In genomic region chr3:126245811-126246727, GRCh38 we compare ENCODE assay signal across 8 cellular contexts.
DNase-seq lines count a peak whose midpoint lies in the region; ATAC-seq and TF ChIP-seq lines count a peak whose summit lies in the region.

No MANE protein-coding gene starts in this region.

- H3K27ac ChIP-seq in ascending aorta, result no peak overlapping the region

- DNase-seq in NCI-H345 (lab: John Stamatoyannopoulos, UW) (peak; percentile 15), NCI-H345 treated with DMSO at 0.1 percent for 48 hours (lab: John Stamatoyannopoulos, UW; ENCODE audit: unreplicated experiment) (no peak), NCI-H146 treated with DMSO at 0.1 percent for 48 hours (lab: John Stamatoyannopoulos, UW; ENCODE audit: unreplicated experiment) (peak; percentile 35), ascending aorta (ENCODE audit: low spot score in 2 of 2) (peak in 1 of 2 donors; percentile 74), iPS-NIHi7 (ENCODE audit: extremely low spot score) (peak; percentile 78), superior temporal gyrus (ENCODE audit: extremely low spot score) (peak; percentile 88)
- no peak for DNase-seq in activated naive CD4-positive, alpha-beta T cell treated with Interleukin-2 at 50 U/mL for 16 hours

- H3K4me3 ChIP-seq in ascending aorta, result no peak overlapping the region

- no peaks in the 10 kb centered on the region for H3K27me3 ChIP-seq in ascending aorta

- no peaks in the 10 kb centered on the region for H3K4me1 ChIP-seq in ascending aorta

- peak; percentile 26 to 55 (median 44) for TF ChIP-seq CTCF in ascending aorta (IDR thresholded peaks at IDR 0.05)

- H3K9me3 ChIP-seq in ascending aorta, result no peaks in the 10 kb centered on the region

- ATAC-seq in GM19395 (IDR thresholded peaks at IDR 0.05; ENCODE audit: unreplicated experiment), result no peak

- intact Hi-C loops in ascending aorta (cut with DNase I), result loop anchor here (1.0 to 5.0 kb wide), 2 partner anchors 143 to 231 kb away; partner anchors contain the start of gene ZXDC

- H3K36me3 ChIP-seq in ascending aorta, result no peaks in the 10 kb centered on the region

Comparison
In these comparisons a context has a peak if more than half of its experiments do, and no peak if none do; other contexts are left out.
1. DNase-seq: peak in NCI-H345 (single experiment), NCI-H146 treated with DMSO at 0.1 percent for 48 hours (single experiment), iPS-NIHi7 (single experiment) and superior temporal gyrus (single experiment); none in NCI-H345 treated with DMSO at 0.1 percent for 48 hours (single experiment) and activated naive CD4-positive, alpha-beta T cell treated with Interleukin-2 at 50 U/mL for 16 hours (single experiment).